ENCODE assay signal across 13 cellular contexts in genomic region chr10:101225846-101226361, GRCh38. TPM values are rescaled to one million over a fixed set of nuclear protein-coding genes. Genes with fewer than 3 reads are reported as not detected.
DNase-seq lines count a peak whose midpoint lies in the region; ATAC-seq and TF ChIP-seq lines count a peak whose summit lies in the region.
"Had no signal": no experiment of that assay in that cellular context is flagged by ENCODE, and none has a peak within 500 bp of the region (broad histone marks: within the 10 kb centered on the region; RNA-seq: fewer than 3 reads in every experiment).

No MANE protein-coding gene starts in this region.

- POLR2A ChIA-PET in activated CD8-positive, alpha-beta T cell treated with anti-CD3 and anti-CD28 coated beads for 36 hours (lab: Charles Lee), result interaction anchor here (0.5 kb wide), 1 partner anchor 305 kb away, joined by 3 read pairs; no protein-coding TSS in a partner anchor
- POLR2A ChIA-PET in activated CD8-positive, alpha-beta T cell treated with anti-CD3 and anti-CD28 coated beads, Interleukin-2, amount 10 ng/mL, durations not matched to agents 7 days and 5 days (lab: Charles Lee), result no interaction called here

- H3K4me3 Mint-ChIP-seq in activated CD8-positive, alpha-beta T cell treated with anti-CD3 and anti-CD28 coated beads for 36 hours, result peak overlapping the region; percentile 9
- H3K4me3 Mint-ChIP-seq in activated CD8-positive, alpha-beta T cell treated with anti-CD3 and anti-CD28 coated beads, Interleukin-2, amount 10 ng/mL, durations not matched to agents 7 days and 5 days, result no peak overlapping the region
- H3K4me3 Mint-ChIP-seq in activated T-helper 1 cell treated with anti-CD3 and anti-CD28 coated beads, Interleukin-12 subunit alpha, Interleukin-12 subunit beta, Interleukin-2, Interleukin-4 antibody, amounts not matched to agents 30 ng/mL and 10 ng/mL and 1 ng/mL, durations not matched to agents 14 hours and 24 hours and 36 hours, result peak overlapping the region; percentile 7
- peak overlapping the region; percentile 70 for H3K4me3 Mint-ChIP-seq in stimulated activated effector memory CD8-positive, alpha-beta T cell treated with anti-CD3 and anti-CD28 coated beads, Interleukin-12 subunit alpha, Interleukin-12 subunit beta, amount 100 ng/mL, for 72 hours

- intact Hi-C loops in activated CD8-positive, alpha-beta T cell treated with anti-CD3 and anti-CD28 coated beads for 36 hours (cut with micrococcal nuclease), result no loop called here
- intact Hi-C loops in activated T-helper 1 cell treated with anti-CD3 and anti-CD28 coated beads, Interleukin-12 subunit alpha, Interleukin-12 subunit beta, Interleukin-2, Interleukin-4 antibody, amounts not matched to agents 30 ng/mL and 10 ng/mL and 1 ng/mL, durations not matched to agents 14 hours and 24 hours and 36 hours (cut with micrococcal nuclease), result loop anchor here (1.0 to 10.0 kb wide), 4 partner anchors 9 to 1991 kb away; partner anchors contain the start of genes HPSE2 and PAX2

- CTCF ChIA-PET in activated CD8-positive, alpha-beta T cell treated with anti-CD3 and anti-CD28 coated beads for 36 hours (lab: Charles Lee), result interaction anchor here (1.3 to 10.3 kb wide), 4 partner anchors 11 to 215 kb away, joined by 3 to 75 read pairs (median 6); no protein-coding TSS in a partner anchor
- CTCF ChIA-PET in activated CD8-positive, alpha-beta T cell treated with anti-CD3 and anti-CD28 coated beads, Interleukin-2, amount 10 ng/mL, durations not matched to agents 7 days and 5 days (lab: Charles Lee), result interaction anchor here (1.1 kb wide), 1 partner anchor 46 kb away, joined by 3 read pairs; no protein-coding TSS in a partner anchor

- H3K4me1 Mint-ChIP-seq in activated CD8-positive, alpha-beta T cell treated with anti-CD3 and anti-CD28 coated beads for 36 hours (ENCODE audit: low read depth), result peaks cover 41% of the 10 kb centered on the region
- peaks cover 41% of the 10 kb centered on the region for H3K4me1 Mint-ChIP-seq in activated CD8-positive, alpha-beta T cell treated with anti-CD3 and anti-CD28 coated beads, Interleukin-2, amount 10 ng/mL, durations not matched to agents 7 days and 5 days (ENCODE audit: low read depth)
- peaks cover 21% of the 10 kb centered on the region for H3K4me1 Mint-ChIP-seq in activated T-helper 1 cell treated with anti-CD3 and anti-CD28 coated beads, Interleukin-12 subunit alpha, Interleukin-12 subunit beta, Interleukin-2, Interleukin-4 antibody, amounts not matched to agents 30 ng/mL and 10 ng/mL and 1 ng/mL, durations not matched to agents 14 hours and 24 hours and 36 hours (ENCODE audit: low read depth)
- H3K4me1 Mint-ChIP-seq in stimulated activated effector memory CD8-positive, alpha-beta T cell treated with anti-CD3 and anti-CD28 coated beads, Interleukin-12 subunit alpha, Interleukin-12 subunit beta, amount 100 ng/mL, for 72 hours, result peaks cover 76% of the 10 kb centered on the region

- H3K27me3 Mint-ChIP-seq in activated CD8-positive, alpha-beta T cell treated with anti-CD3 and anti-CD28 coated beads for 36 hours, result peaks cover 75% of the 10 kb centered on the region
- H3K27me3 Mint-ChIP-seq in activated CD8-positive, alpha-beta T cell treated with anti-CD3 and anti-CD28 coated beads, Interleukin-2, amount 10 ng/mL, durations not matched to agents 7 days and 5 days (ENCODE audit: low read depth), result peaks cover 72% of the 10 kb centered on the region
- peaks cover 73% of the 10 kb centered on the region for H3K27me3 Mint-ChIP-seq in activated T-helper 1 cell treated with anti-CD3 and anti-CD28 coated beads, Interleukin-12 subunit alpha, Interleukin-12 subunit beta, Interleukin-2, Interleukin-4 antibody, amounts not matched to agents 30 ng/mL and 10 ng/mL and 1 ng/mL, durations not matched to agents 14 hours and 24 hours and 36 hours (ENCODE audit: insufficient read depth)

- no peaks in the 10 kb centered on the region for H3K9me3 Mint-ChIP-seq in activated CD8-positive, alpha-beta T cell treated with anti-CD3 and anti-CD28 coated beads for 36 hours
- no peaks in the 10 kb centered on the region for H3K9me3 Mint-ChIP-seq in activated CD8-positive, alpha-beta T cell treated with anti-CD3 and anti-CD28 coated beads, Interleukin-2, amount 10 ng/mL, durations not matched to agents 7 days and 5 days (ENCODE audit: insufficient read depth)
- H3K9me3 Mint-ChIP-seq in activated T-helper 1 cell treated with anti-CD3 and anti-CD28 coated beads, Interleukin-12 subunit alpha, Interleukin-12 subunit beta, Interleukin-2, Interleukin-4 antibody, amounts not matched to agents 30 ng/mL and 10 ng/mL and 1 ng/mL, durations not matched to agents 14 hours and 24 hours and 36 hours, result no peaks in the 10 kb centered on the region
- no peaks in the 10 kb centered on the region for H3K9me3 Mint-ChIP-seq in stimulated activated effector memory CD8-positive, alpha-beta T cell treated with anti-CD3 and anti-CD28 coated beads, Interleukin-12 subunit alpha, Interleukin-12 subunit beta, amount 100 ng/mL, for 72 hours

- DNase-seq in activated CD8-positive, alpha-beta T cell treated with anti-CD3 and anti-CD28 coated beads for 36 hours, result no peak
- no peak for DNase-seq in activated CD8-positive, alpha-beta T cell treated with anti-CD3 and anti-CD28 coated beads, Interleukin-2, amount 10 ng/mL, durations not matched to agents 7 days and 5 days
- no peak for DNase-seq in activated T-helper 1 cell treated with anti-CD3 and anti-CD28 coated beads, Interleukin-12 subunit alpha, Interleukin-12 subunit beta, Interleukin-2, Interleukin-4 antibody, amounts not matched to agents 30 ng/mL and 10 ng/mL and 1 ng/mL, durations not matched to agents 14 hours and 24 hours and 36 hours (ENCODE audit: low spot score)
- DNase-seq in left kidney (ENCODE audit: low read depth, low spot score), result peak; percentile 38
- DNase-seq in stimulated activated effector memory CD8-positive, alpha-beta T cell treated with anti-CD3 and anti-CD28 coated beads, Interleukin-12 subunit alpha, Interleukin-12 subunit beta, amount 100 ng/mL, for 72 hours (ENCODE audit: low spot score in 2 of 2), result no peak
- DNase-seq: DMS79 treated with DMSO at 0.1 percent for 48 hours, dorsolateral prefrontal cortex had no signal

- no peaks in the 10 kb centered on the region for H3K36me3 Mint-ChIP-seq in activated CD8-positive, alpha-beta T cell treated with anti-CD3 and anti-CD28 coated beads for 36 hours (ENCODE audit: low read depth)
- peaks cover 2% of the 10 kb centered on the region for H3K36me3 Mint-ChIP-seq in activated CD8-positive, alpha-beta T cell treated with anti-CD3 and anti-CD28 coated beads, Interleukin-2, amount 10 ng/mL, durations not matched to agents 7 days and 5 days (ENCODE audit: low read depth)
- H3K36me3 Mint-ChIP-seq in activated T-helper 1 cell treated with anti-CD3 and anti-CD28 coated beads, Interleukin-12 subunit alpha, Interleukin-12 subunit beta, Interleukin-2, Interleukin-4 antibody, amounts not matched to agents 30 ng/mL and 10 ng/mL and 1 ng/mL, durations not matched to agents 14 hours and 24 hours and 36 hours (ENCODE audit: low read depth), result no peaks in the 10 kb centered on the region
- H3K36me3 Mint-ChIP-seq in stimulated activated effector memory CD8-positive, alpha-beta T cell treated with anti-CD3 and anti-CD28 coated beads, Interleukin-12 subunit alpha, Interleukin-12 subunit beta, amount 100 ng/mL, for 72 hours, result peaks cover 13% of the 10 kb centered on the region

- no peak for ATAC-seq in activated CD8-positive, alpha-beta T cell treated with anti-CD3 and anti-CD28 coated beads for 36 hours
- no peak for ATAC-seq in activated CD8-positive, alpha-beta T cell treated with anti-CD3 and anti-CD28 coated beads, Interleukin-2, amount 10 ng/mL, durations not matched to agents 7 days and 5 days
- ATAC-seq in stimulated activated effector memory CD8-positive, alpha-beta T cell treated with anti-CD3 and anti-CD28 coated beads, Interleukin-12 subunit alpha, Interleukin-12 subunit beta, amount 100 ng/mL, for 72 hours, result no peak
- no peak for ATAC-seq in HG03097 (IDR thresholded peaks at IDR 0.05; ENCODE audit: low FRiP score, unreplicated experiment)
- ATAC-seq in GM18861 (IDR thresholded peaks at IDR 0.05; ENCODE audit: unreplicated experiment), result no peak
- no peak for ATAC-seq in HG03135 (IDR thresholded peaks at IDR 0.05; ENCODE audit: unreplicated experiment)

- H3K27ac Mint-ChIP-seq in activated CD8-positive, alpha-beta T cell treated with anti-CD3 and anti-CD28 coated beads for 36 hours, result no peak overlapping the region
- no peak overlapping the region for H3K27ac Mint-ChIP-seq in activated CD8-positive, alpha-beta T cell treated with anti-CD3 and anti-CD28 coated beads, Interleukin-2, amount 10 ng/mL, durations not matched to agents 7 days and 5 days
- peak overlapping the region; percentile 79 for H3K27ac Mint-ChIP-seq in activated T-helper 1 cell treated with anti-CD3 and anti-CD28 coated beads, Interleukin-12 subunit alpha, Interleukin-12 subunit beta, Interleukin-2, Interleukin-4 antibody, amounts not matched to agents 30 ng/mL and 10 ng/mL and 1 ng/mL, durations not matched to agents 14 hours and 24 hours and 36 hours
- H3K27ac Mint-ChIP-seq in stimulated activated effector memory CD8-positive, alpha-beta T cell treated with anti-CD3 and anti-CD28 coated beads, Interleukin-12 subunit alpha, Interleukin-12 subunit beta, amount 100 ng/mL, for 72 hours, result no peak overlapping the region

- no peak for TF ChIP-seq CTCF in activated CD8-positive, alpha-beta T cell treated with anti-CD3 and anti-CD28 coated beads for 36 hours (IDR thresholded peaks at IDR 0.05)

RNA-seq across cellular contexts. Expression of gene LBX1, which starts 3.4 kb away (rescaled TPM):
- total RNA-seq in activated CD8-positive, alpha-beta T cell treated with anti-CD3 and anti-CD28 coated beads for 36 hours, result not detected
- not detected for total RNA-seq in activated CD8-positive, alpha-beta T cell treated with anti-CD3 and anti-CD28 coated beads, Interleukin-2, amount 10 ng/mL, durations not matched to agents 7 days and 5 days
- total RNA-seq in activated T-helper 1 cell treated with anti-CD3 and anti-CD28 coated beads, Interleukin-12 subunit alpha, Interleukin-12 subunit beta, Interleukin-2, Interleukin-4 antibody, amounts not matched to agents 30 ng/mL and 10 ng/mL and 1 ng/mL, durations not matched to agents 14 hours and 24 hours and 36 hours, result not detected in 2 replicates
- total RNA-seq: frontal cortex, GM12878, kidney epithelial cell had no signal
